ENCODE assay signal across 8 cellular contexts in the genomic region with DNA sequence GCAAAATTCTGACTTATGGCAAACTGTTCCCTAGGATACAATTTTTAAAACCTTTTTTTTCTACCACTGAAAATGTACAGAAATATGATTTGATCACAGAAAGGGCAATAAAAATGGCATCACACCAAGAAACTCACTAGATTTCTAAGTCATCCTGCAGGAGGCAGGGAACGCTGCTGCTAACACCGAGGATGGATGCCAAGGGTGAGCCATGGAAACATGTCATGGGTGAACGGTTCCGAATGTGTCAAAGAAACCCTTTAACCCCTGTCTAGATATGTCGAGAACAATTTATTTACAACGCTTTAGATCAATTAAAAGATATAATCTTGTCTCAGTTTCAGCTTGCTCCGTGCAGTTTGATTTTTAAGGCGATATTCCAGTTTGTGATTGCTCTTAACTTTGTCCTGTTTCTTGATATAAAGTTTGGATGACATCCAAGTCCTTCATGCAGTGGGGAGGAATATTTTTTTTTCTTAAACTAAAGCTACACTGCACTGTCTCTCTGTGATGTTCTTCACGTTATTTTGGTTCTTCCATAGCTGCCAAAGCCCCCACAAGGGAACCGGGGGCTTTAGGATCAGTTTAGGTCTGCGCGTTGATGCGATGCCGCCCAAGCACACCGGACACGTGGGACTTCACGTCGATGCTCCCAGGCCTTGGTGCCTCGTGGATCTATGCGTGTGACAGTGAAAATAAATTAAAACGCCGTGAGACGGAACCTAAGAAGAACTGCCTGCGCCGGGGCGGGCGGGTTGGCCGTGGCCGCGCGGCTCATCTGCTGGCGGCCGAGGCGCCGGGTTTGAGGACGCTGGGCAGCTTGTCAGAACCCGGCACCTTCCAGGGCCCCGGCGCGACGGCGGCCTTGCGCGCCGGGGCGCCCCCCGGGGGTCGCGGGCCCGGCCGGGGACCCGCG.
DNase-seq lines count a peak whose midpoint lies in the region; ATAC-seq and TF ChIP-seq lines count a peak whose summit lies in the region.

No MANE protein-coding gene starts in this region.

- POLR2A ChIA-PET in activated CD4-positive, alpha-beta T cell treated with anti-CD3 and anti-CD28 coated beads, Interleukin-2, amount 10 ng/mL, durations not matched to agents 7 days and 5 days (lab: Charles Lee) = no interaction called here

- H3K27ac Mint-ChIP-seq in CD14-positive monocyte (peak overlapping the region in 3 of 7 donors; percentile 36 to 60 (median 49)), nephron progenitor cell (peak overlapping the region; percentile 66)
- peak overlapping the region; percentile 78 for H3K27ac Mint-ChIP-seq in activated CD4-positive, alpha-beta T cell treated with anti-CD3 and anti-CD28 coated beads, Interleukin-2, amount 10 ng/mL, durations not matched to agents 7 days and 5 days

- peaks cover 18% of the 10 kb centered on the region for H3K4me1 Mint-ChIP-seq in CD14-positive monocyte
- peaks cover 10% of the 10 kb centered on the region for H3K4me1 Mint-ChIP-seq in activated CD4-positive, alpha-beta T cell treated with anti-CD3 and anti-CD28 coated beads, Interleukin-2, amount 10 ng/mL, durations not matched to agents 7 days and 5 days
- H3K4me1 Mint-ChIP-seq in nephron progenitor cell = peaks cover 24% of the 10 kb centered on the region

- H3K4me3 Mint-ChIP-seq in CD14-positive monocyte (peak overlapping the region; percentile 84 to 94), nephron progenitor cell (peak overlapping the region; percentile 89)
- H3K4me3 Mint-ChIP-seq in activated CD4-positive, alpha-beta T cell treated with anti-CD3 and anti-CD28 coated beads, Interleukin-2, amount 10 ng/mL, durations not matched to agents 7 days and 5 days = peak overlapping the region; percentile 74

- intact Hi-C loops in CD14-positive monocyte (cut with micrococcal nuclease) = no loop called here

- H3K36me3 Mint-ChIP-seq in CD14-positive monocyte (peaks cover 0 to 5% of the 10 kb centered on the region in 2 donors), nephron progenitor cell (ENCODE audit: low read depth) (no peaks in the 10 kb centered on the region)
- no peaks in the 10 kb centered on the region for H3K36me3 Mint-ChIP-seq in activated CD4-positive, alpha-beta T cell treated with anti-CD3 and anti-CD28 coated beads, Interleukin-2, amount 10 ng/mL, durations not matched to agents 7 days and 5 days (ENCODE audit: low read depth)

- H3K4me3 ChIP-seq in fibroblast of mammary gland (ENCODE audit: control insufficient read depth, low read depth, low read length) = peak overlapping the region; percentile 34

- DNase-seq in CD14-positive monocyte (ENCODE audit: low spot score) (no peak), LHCN-M2 (ENCODE audit: low read depth) (peak; percentile 68), fibroblast of mammary gland (ENCODE audit: low read depth) (peak; percentile 80), nephron progenitor cell (peak; percentile 17), 8988T (no peak)
- no peak for DNase-seq in activated CD4-positive, alpha-beta T cell treated with anti-CD3 and anti-CD28 coated beads, Interleukin-2, amount 10 ng/mL, durations not matched to agents 7 days and 5 days

- CTCF ChIA-PET in activated CD4-positive, alpha-beta T cell treated with anti-CD3 and anti-CD28 coated beads, Interleukin-2, amount 10 ng/mL, durations not matched to agents 7 days and 5 days (lab: Charles Lee) = interaction anchor here (1.6 to 4.5 kb wide), 2 partner anchors 21 to 22 kb away, joined by 4 to 17 read pairs; no protein-coding TSS in a partner anchor

- TF ChIP-seq CTCF in CD14-positive monocyte (IDR thresholded peaks at IDR 0.05) (no peak), fibroblast of mammary gland (conservative IDR thresholded peaks at IDR 0.05; ENCODE audit: control insufficient read depth, insufficient read depth, low read depth, low read length) (peak; percentile 26), nephron progenitor cell (IDR thresholded peaks at IDR 0.05) (no peak)

- ATAC-seq in GM19397 (IDR thresholded peaks at IDR 0.05; ENCODE audit: unreplicated experiment) (peak; percentile 14), GM21515 (IDR thresholded peaks at IDR 0.05; ENCODE audit: unreplicated experiment) (no peak)

- H3K27me3 Mint-ChIP-seq in CD14-positive monocyte (ENCODE audit: low read depth in 3 of 3) (peaks cover 21 to 22% (median 21%) of the 10 kb centered on the region in 3 donors), nephron progenitor cell (ENCODE audit: low read depth, poor library complexity) (peaks cover 4% of the 10 kb centered on the region)
- peaks cover 40% of the 10 kb centered on the region for H3K27me3 Mint-ChIP-seq in activated CD4-positive, alpha-beta T cell treated with anti-CD3 and anti-CD28 coated beads, Interleukin-2, amount 10 ng/mL, durations not matched to agents 7 days and 5 days

- H3K9me3 Mint-ChIP-seq in CD14-positive monocyte (peaks cover 0 to 6% (median 3%) of the 10 kb centered on the region in 7 donors), nephron progenitor cell (no peaks in the 10 kb centered on the region)
- H3K9me3 Mint-ChIP-seq in activated CD4-positive, alpha-beta T cell treated with anti-CD3 and anti-CD28 coated beads, Interleukin-2, amount 10 ng/mL, durations not matched to agents 7 days and 5 days = no peaks in the 10 kb centered on the region

Comparison
In these comparisons a context has a peak if more than half of its experiments do, and no peak if none do; other contexts are left out.
1. DNase-seq: peak in LHCN-M2 (single experiment), fibroblast of mammary gland (single experiment) and nephron progenitor cell (single experiment); none in CD14-positive monocyte (single experiment), activated CD4-positive, alpha-beta T cell treated with anti-CD3 and anti-CD28 coated beads, Interleukin-2, amount 10 ng/mL, durations not matched to agents 7 days and 5 days (single experiment) and 8988T (single experiment).
2. Peak in every context shown above with its lines, with median percentiles within 50 percentile points of each other: H3K4me3 Mint-ChIP-seq.